In the genomic region with DNA sequence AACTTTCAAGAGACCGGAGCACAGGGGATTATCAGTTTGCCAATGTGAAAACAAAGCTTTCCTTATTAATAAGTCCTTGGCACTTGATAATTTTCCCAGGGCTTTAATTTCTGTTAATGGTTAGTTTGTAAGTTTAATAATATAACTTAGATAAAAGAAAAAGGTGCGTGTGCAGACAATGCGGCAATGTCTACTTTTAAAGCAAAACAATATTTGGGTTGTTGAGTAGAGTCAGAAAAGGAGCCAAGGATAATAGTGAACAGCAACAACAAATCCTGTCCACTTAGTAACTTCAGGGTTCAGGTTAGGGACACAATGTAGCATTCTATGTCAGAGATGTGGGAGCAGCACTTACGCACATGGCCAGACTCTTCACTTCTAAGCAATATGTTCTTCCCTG, we compare ENCODE assay signal across 23 cellular contexts.
"Had no signal": no experiment of that assay in that cellular context is flagged by ENCODE, and none has a peak within 500 bp of the region (broad histone marks: within the 10 kb centered on the region; RNA-seq: fewer than 3 reads in every experiment).

No MANE protein-coding gene starts in this region.

- FAIRE-seq: colon, endometrium, frontal cortex, islet of Langerhans, keratinocyte had no signal

- H3K4me3 ChIP-seq: coronary artery, esophagus muscularis mucosa, gastroesophageal sphincter, heart left ventricle, hepatocyte, left lung, lower lobe of right lung, mucosa of descending colon had no signal

- H3K9me3 ChIP-seq: esophagus muscularis mucosa, gastroesophageal sphincter, heart left ventricle, left lung, lower lobe of right lung, mucosa of descending colon had no signal

- H3K27me3 ChIP-seq: esophagus muscularis mucosa, foreskin keratinocyte, gastroesophageal sphincter, heart left ventricle, hepatocyte, left lung had no signal

- H3K27ac ChIP-seq: coronary artery, esophagus muscularis mucosa, foreskin keratinocyte, gastroesophageal sphincter, heart left ventricle, hepatocyte, left lung, lower lobe of right lung had no signal

- ATAC-seq: effector memory CD8-positive, alpha-beta T cell; foreskin keratinocyte; gastroesophageal sphincter; heart left ventricle; left cardiac atrium; left lung; left ventricle myocardium superior; lower lobe of right lung; mucosa of descending colon had no signal

- H3K36me3 Mint-ChIP-seq: mesothelial cell of epicardium had no signal

- H3K4me1 Mint-ChIP-seq: endodermal cell, mesothelial cell of epicardium had no signal

- H3K36me3 ChIP-seq: esophagus muscularis mucosa, gastroesophageal sphincter, heart left ventricle, left lung, lower lobe of right lung had no signal

- H3K9me3 Mint-ChIP-seq: endodermal cell had no signal

- H3K4me1 ChIP-seq: esophagus muscularis mucosa, foreskin keratinocyte, gastroesophageal sphincter, heart left ventricle, left lung, lower lobe of right lung had no signal

- DNase-seq: dermis blood vessel endothelial cell; effector CD8-positive, alpha-beta T cell; effector memory CD8-positive, alpha-beta T cell; endodermal cell; foreskin keratinocyte; heart left ventricle; hypothalamus; left cardiac atrium; left lung; left ventricle myocardium superior; lower lobe of right lung; mesenchymal stem cell; mucosa of descending colon had no signal

- H3K4me3 Mint-ChIP-seq: effector memory CD8-positive, alpha-beta T cell; endodermal cell; mesothelial cell of epicardium had no signal

- H3K27ac Mint-ChIP-seq: effector memory CD8-positive, alpha-beta T cell; endodermal cell; mesothelial cell of epicardium had no signal
